8 cellular contexts compared by ENCODE assay signal in genomic region chr2:44361330-44362206, GRCh38. TPM values are rescaled to one million over a fixed set of nuclear protein-coding genes. Genes with fewer than 3 reads are reported as not detected.
DNase-seq lines count a peak whose midpoint lies in the region; ATAC-seq and TF ChIP-seq lines count a peak whose summit lies in the region.

TSS of gene CAMKMT (plus strand) at chr2:44361947.
TSS of gene PREPL (minus strand) at chr2:44361494. CDS start at chr2:44346342, 15,152 bp downstream.

- peak; percentile 96 for DNase-seq in GM06990 (ENCODE audit: extremely low read depth, insufficient read length)
- DNase-seq in NCI-H1048 (lab: John Stamatoyannopoulos, UW), result peak; percentile 97
- DNase-seq in SK-N-SH, result peak; percentile 99
- peak; percentile 97 for DNase-seq in activated naive CD4-positive, alpha-beta T cell treated with anti-CD3 and anti-CD28 coated beads, Interleukin-2, amount 50 U/mL, for 16 hours
- peak; percentile 96 for DNase-seq in globus pallidus (ENCODE audit: low spot score)
- peak; percentile 87 to 99 (median 96) for DNase-seq in nucleus accumbens (lab: John Stamatoyannopoulos, UW)
- peak; percentile 100 for DNase-seq in suprapubic skin (ENCODE audit: low spot score in 2 of 2)

- CTCF ChIA-PET in SK-N-SH (lab: Yijun Ruan, JAX), result interaction anchor here (0.7 to 4.3 kb wide), 18 partner anchors 9 to 620 kb away, joined by 3 to 22 read pairs (median 5); no protein-coding TSS in a partner anchor

- H3K79me2 ChIP-seq in SK-N-SH (ENCODE audit: insufficient read depth), result peaks cover 27% of the 10 kb centered on the region

- POLR2A ChIA-PET in SK-N-SH (lab: Yijun Ruan, JAX), result interaction anchor here (0.8 to 1.4 kb wide), 6 partner anchors 9 to 694 kb away, joined by 3 to 4 read pairs (median 4); no protein-coding TSS in a partner anchor

- TF ChIP-seq EP300 in SK-N-SH (IDR thresholded peaks at IDR 0.05; ENCODE audit: borderline replicate concordance in 1 of 2, low read depth in 1 of 2, low read length in 1 of 2) (no peak; a peak in 1 of 4 replicates), suprapubic skin (IDR thresholded peaks at IDR 0.05) (no peak)

- H3K36me3 ChIP-seq in GM06990 (ENCODE audit: control insufficient read depth, insufficient read depth, low read length) (no peaks in the 10 kb centered on the region; the same call in 1 of the 2 replicates), SK-N-SH (replicated peaks in 1 of 2; ENCODE audit: control insufficient read depth in 1 of 2, insufficient read depth in 2 of 2, low read length in 1 of 2) (peaks cover 0 to 4% of the 10 kb centered on the region in 2 experiments), suprapubic skin (no peaks in the 10 kb centered on the region)

- H2AFZ ChIP-seq in SK-N-SH (ENCODE audit: low read depth), result peak within 1 kb of the TSS; percentile 97

- peak; percentile 83 for ATAC-seq in HG02571 (IDR thresholded peaks at IDR 0.05; ENCODE audit: unreplicated experiment)

- peaks cover 22% of the 10 kb centered on the region for H3F3A ChIP-seq in SK-N-SH (replicated peaks; ENCODE audit: insufficient read depth)

- H3K4me2 ChIP-seq in SK-N-SH, result peak within 1 kb of the TSS; percentile 87

- TF ChIP-seq CTCF in GM06990 (IDR thresholded peaks at IDR 0.05; ENCODE audit: insufficient read depth, low read length, poor library complexity, severe bottlenecking) (no peak), SK-N-SH (IDR thresholded peaks at IDR 0.05) (0 out of 2 replicates have a peak, but pooled peaks have one; percentile 7), suprapubic skin (IDR thresholded peaks at IDR 0.05) (no peak)

- WGBS in SK-N-SH (ENCODE audit: low lambda C conversion rate), result under 1% methylated on average over 41 of the region's 57 CpGs
- under 1% methylated on average over 21 of the region's 57 CpGs for WGBS in suprapubic skin

- 0 out of 2 replicates have a peak, but pooled peaks have one; percentile 19 for TF ChIP-seq RAD21 in SK-N-SH (IDR thresholded peaks at IDR 0.05; ENCODE audit: low read length)

- H3K4me1 ChIP-seq in SK-N-SH (ENCODE audit: control insufficient read depth in 1 of 2, insufficient read depth in 2 of 2, low read depth in 1 of 2, low read length in 1 of 2) (peaks cover 9 to 10% of the 10 kb centered on the region in 2 experiments; a peak in 2 of 4 replicates), suprapubic skin (peaks cover 28% of the 10 kb centered on the region)

- no peaks in the 10 kb centered on the region for H3K9me2 ChIP-seq in SK-N-SH

- H3K9me3 ChIP-seq in SK-N-SH, result no peaks in the 10 kb centered on the region
- no peaks in the 10 kb centered on the region for H3K9me3 ChIP-seq in suprapubic skin

- peak within 1 kb of the TSS; percentile 80 for H3K9ac ChIP-seq in SK-N-SH

- H3K27ac ChIP-seq in SK-N-SH (ENCODE audit: low read depth in 2 of 2, low read length in 1 of 2) (peak within 1 kb of the TSS; percentile 95 to 99), suprapubic skin (peak within 1 kb of the TSS; percentile 97)

- peak within 1 kb of the TSS; percentile 81 for H3K4me3 ChIP-seq in GM06990 (replicated peaks; ENCODE audit: low read depth, low read length)
- H3K4me3 ChIP-seq in SK-N-SH (ENCODE audit: low read depth in 2 of 2, low read length in 1 of 2), result peak within 1 kb of the TSS; percentile 89 to 91
- peak within 1 kb of the TSS; percentile 93 for H3K4me3 ChIP-seq in suprapubic skin

- H3K27me3 ChIP-seq in GM06990 (replicated peaks; ENCODE audit: control insufficient read depth, insufficient read depth, low read length) (no peaks in the 10 kb centered on the region), SK-N-SH (ENCODE audit: insufficient read depth) (no peaks in the 10 kb centered on the region), suprapubic skin (no peaks in the 10 kb centered on the region)

- TF ChIP-seq POLR2A in suprapubic skin (IDR thresholded peaks at IDR 0.05), result peak in 1 of 2 donors; percentile 65

- peaks cover 3% of the 10 kb centered on the region; the same call in 1 of the 2 replicates for H4K20me1 ChIP-seq in SK-N-SH (ENCODE audit: insufficient read depth)

TF ChIP-seq in SK-N-SH, 30 proteins besides CTCF, POLR2A, EP300 and RAD21 (continues in another document):
- no peak for TF ChIP-seq JUND (IDR thresholded peaks at IDR 0.05)
- peak; percentile 75; the same call in 1 of the 2 replicates for TF ChIP-seq TAF1 (IDR thresholded peaks at IDR 0.05; ENCODE audit: borderline replicate concordance, low read depth, low read length)
- TF ChIP-seq GATA2 (CRISPR knock-in tag; IDR thresholded peaks at IDR 0.05), result no peak; the same call in 1 of the 2 replicates
- TF ChIP-seq FOXM1 (IDR thresholded peaks at IDR 0.05; ENCODE audit: low read depth), result no peak
- no peak for TF ChIP-seq IRF3 (IDR thresholded peaks at IDR 0.05; ENCODE audit: low read depth, low read length)
- TF ChIP-seq USF1 (IDR thresholded peaks at IDR 0.05; ENCODE audit: borderline replicate concordance, low read depth), result no peak
- TF ChIP-seq USF2 (IDR thresholded peaks at IDR 0.05; ENCODE audit: borderline replicate concordance, low read depth, low read length), result no peak
- no peak for TF ChIP-seq REST (IDR thresholded peaks at IDR 0.05; ENCODE audit: low read depth, low read length)
- no peak for TF ChIP-seq RXRA (IDR thresholded peaks at IDR 0.05; ENCODE audit: borderline replicate concordance, low read depth)
- peak; percentile 52 for TF ChIP-seq PBX3 (IDR thresholded peaks at IDR 0.05)
- 0 out of 2 replicates have a peak, but pooled peaks have one; percentile 53 for TF ChIP-seq RFX5 (IDR thresholded peaks at IDR 0.05; ENCODE audit: low read length)
- TF ChIP-seq FOXJ3 (CRISPR knock-in tag; IDR thresholded peaks at IDR 0.05), result no peak
- no peak for TF ChIP-seq SMC3 (IDR thresholded peaks at IDR 0.05; ENCODE audit: low read depth, low read length)

RNA-seq across cellular contexts. Expression of gene CAMKMT, which starts in this region (rescaled TPM):
- polyA plus RNA-seq in SK-N-SH (2012; rRNA removed), result 5.9 and 6.2 TPM in 2 replicates
- polyA plus RNA-seq in SK-N-SH (2012; cell fraction: cytosol; rRNA removed), result 7.7 and 9.8 TPM in 2 replicates
- polyA plus RNA-seq in SK-N-SH (2012; cell fraction: nucleus; rRNA removed), result 4.9 TPM in 2 replicates
- total RNA-seq in suprapubic skin, result 10 to 100 TPM in 2 of 4 donors, 1 to 10 TPM in 2; 6.0 to 15.3 (median 10.7) TPM

RNA-seq across cellular contexts. Expression of gene PREPL, which starts in this region (rescaled TPM):
- polyA plus RNA-seq in SK-N-SH (2012; rRNA removed), result 22.6 and 32.8 TPM in 2 replicates
- 35.2 and 40.2 TPM in 2 replicates for polyA plus RNA-seq in SK-N-SH (2012; cell fraction: cytosol; rRNA removed)
- polyA plus RNA-seq in SK-N-SH (2012; cell fraction: nucleus; rRNA removed), result 17.4 and 45.0 TPM in 2 replicates
- total RNA-seq in suprapubic skin, result 10 to 100 TPM; 25.9 to 51.9 (median 32.2) TPM

Comparison
In these comparisons a context has a peak if more than half of its experiments do, and no peak if none do; other contexts are left out.
1. Peak in every context shown above with its lines: DNase-seq, ATAC-seq, H3K4me3 ChIP-seq and H3K27ac ChIP-seq.